ENCODE assay signal across 20 cellular contexts in genomic region chr1:157400766-157401165, GRCh38.
A peak's percentile ranks its signal among the peaks of the same experiment; 100 is the strongest.
DNase-seq lines count a peak whose midpoint lies in the region; ATAC-seq and TF ChIP-seq lines count a peak whose summit lies in the region.
"Had no signal": no experiment of that assay in that cellular context is flagged by ENCODE, and none has a peak within 500 bp of the region (broad histone marks: within the 10 kb centered on the region; RNA-seq: fewer than 3 reads in every experiment).

No MANE protein-coding gene starts in this region.

- H3K79me1 ChIP-seq in neuronal stem cell (ENCODE audit: low read depth, low read length): no peaks in the 10 kb centered on the region

- H2AFZ ChIP-seq in neuronal stem cell (ENCODE audit: low read length): no peak overlapping the region

- POLR2A ChIA-PET in MCF 10A (lab: Yijun Ruan, JAX): interaction anchor here (0.5 to 1.5 kb wide), 2 partner anchors 16 to 282 kb away, joined by 3 read pairs; no protein-coding TSS in a partner anchor

- ATAC-seq in foreskin keratinocyte (peak; percentile 18), HG03135 (IDR thresholded peaks at IDR 0.05; ENCODE audit: unreplicated experiment) (no peak), HG03520 (IDR thresholded peaks at IDR 0.05; ENCODE audit: unreplicated experiment) (no peak), GM19463 (IDR thresholded peaks at IDR 0.05; ENCODE audit: unreplicated experiment) (no peak)

- H3K27ac ChIP-seq in breast epithelium: no peak overlapping the region
- no peak overlapping the region for H3K27ac ChIP-seq in foreskin keratinocyte
- no peak overlapping the region for H3K27ac ChIP-seq in neuronal stem cell (replicated peaks; ENCODE audit: low read length)
- H3K27ac ChIP-seq: 22Rv1, C4-2B, Peyer's patch had no signal

- no TSS peak for BruUV-seq in MCF 10A (replicated peaks; lab: Mats Ljungman, UMichigan)

- no peaks in the 10 kb centered on the region for H3K27me3 ChIP-seq in breast epithelium
- H3K27me3 ChIP-seq in foreskin keratinocyte: no peaks in the 10 kb centered on the region
- H3K27me3 ChIP-seq in neuronal stem cell (ENCODE audit: control insufficient read depth in 3 of 3, insufficient read depth in 3 of 3, low read depth in 1 of 3, low read length in 3 of 3): no peaks in the 10 kb centered on the region
- H3K27me3 ChIP-seq: Peyer's patch had no signal

- no peak overlapping the region for H2BK12ac ChIP-seq in neuronal stem cell (ENCODE audit: low read length)

- H2BK15ac ChIP-seq in neuronal stem cell (ENCODE audit: low read length): no peak overlapping the region

- no peak overlapping the region for H3K23ac ChIP-seq in neuronal stem cell (ENCODE audit: low read depth, low read length, poor library complexity)

- no peak overlapping the region for H4K91ac ChIP-seq in neuronal stem cell (ENCODE audit: low read depth, low read length, poor library complexity)

- H3K27me3 Mint-ChIP-seq in MCF 10A (ENCODE audit: insufficient read depth, unreplicated experiment): no peaks in the 10 kb centered on the region

- H3K9me3 ChIP-seq in breast epithelium (no peaks in the 10 kb centered on the region), neuronal stem cell (replicated peaks in 1 of 2; ENCODE audit: control insufficient read depth in 2 of 2, insufficient read depth in 1 of 2, low read depth in 1 of 2, low read length in 2 of 2) (no peaks in the 10 kb centered on the region)
- H3K9me3 ChIP-seq: Peyer's patch had no signal

- H3K36me3 Mint-ChIP-seq in MCF 10A (ENCODE audit: insufficient read depth, unreplicated experiment): no peaks in the 10 kb centered on the region

- no peak overlapping the region for H3K9ac ChIP-seq in neuronal stem cell (ENCODE audit: low read depth, low read length, poor library complexity)

- H3K4me1 Mint-ChIP-seq in MCF 10A (ENCODE audit: insufficient read depth, unreplicated experiment): peaks cover 29% of the 10 kb centered on the region

- H3K4me2 ChIP-seq in neuronal stem cell (ENCODE audit: insufficient read depth, low read length, poor library complexity, severe bottlenecking): no peak overlapping the region

- H4K8ac ChIP-seq in neuronal stem cell (ENCODE audit: low read depth, low read length): no peak overlapping the region

- no peak overlapping the region for H2BK120ac ChIP-seq in neuronal stem cell (ENCODE audit: low read depth, low read length)

- H3K36me3 ChIP-seq in breast epithelium (no peaks in the 10 kb centered on the region), neuronal stem cell (replicated peaks in 1 of 2; ENCODE audit: control insufficient read depth in 2 of 2, insufficient read depth in 2 of 2, low read length in 2 of 2) (no peaks in the 10 kb centered on the region)
- H3K36me3 ChIP-seq: Peyer's patch had no signal

- intact Hi-C loops in MCF 10A (cut with micrococcal nuclease): no loop called here
- intact Hi-C loops in breast epithelium (cut with DNase I; ENCODE audit: low total_unique reads): no loop called here

- H3K18ac ChIP-seq in neuronal stem cell (ENCODE audit: low read length): peak overlapping the region; percentile 57

- TF ChIP-seq CTCF in MCF 10A (IDR thresholded peaks at IDR 0.05; ENCODE audit: unreplicated experiment) (no peak), breast epithelium (IDR thresholded peaks at IDR 0.05) (no peak), foreskin keratinocyte (conservative IDR thresholded peaks at IDR 0.05) (no peak)

- CTCF ChIA-PET in MCF 10A (lab: Yijun Ruan, JAX): interaction anchor here (0.6 to 1.8 kb wide), 7 partner anchors 9 to 244 kb away, joined by 3 to 5 read pairs (median 3); no protein-coding TSS in a partner anchor

- no peak for TF ChIP-seq POLR2A in breast epithelium (IDR thresholded peaks at IDR 0.05)

- no CpG with 5 or more reads among the region's 6 CpGs for WGBS in neuronal stem cell (ENCODE audit: extremely low coverage in 2 of 2, insufficient read length in 2 of 2, insufficient replicate concordance in 1 of 2), 2 donors

- H3K4me3 Mint-ChIP-seq in MCF 10A (ENCODE audit: unreplicated experiment): no peak overlapping the region

- H3K9me3 Mint-ChIP-seq in MCF 10A (ENCODE audit: unreplicated experiment): no peaks in the 10 kb centered on the region

- H2AK5ac ChIP-seq in neuronal stem cell (ENCODE audit: low read depth, low read length): no peak overlapping the region

- H3K27ac Mint-ChIP-seq in MCF 10A (ENCODE audit: low read depth, unreplicated experiment): peak overlapping the region; percentile 65

- no peak overlapping the region for H3K4ac ChIP-seq in neuronal stem cell (ENCODE audit: low read length)

- peak overlapping the region; percentile 89 for H3K14ac ChIP-seq in neuronal stem cell (ENCODE audit: low read length)

- H3K4me3 ChIP-seq in breast epithelium: no peak overlapping the region
- no peak overlapping the region for H3K4me3 ChIP-seq in neuronal stem cell (ENCODE audit: low read length in 2 of 2)
- H3K4me3 ChIP-seq: Peyer's patch had no signal

- no peak overlapping the region for H2BK5ac ChIP-seq in neuronal stem cell (ENCODE audit: low read length)

- no peaks in the 10 kb centered on the region for H3K4me1 ChIP-seq in breast epithelium
- H3K4me1 ChIP-seq in foreskin keratinocyte: no peaks in the 10 kb centered on the region
- no peaks in the 10 kb centered on the region for H3K4me1 ChIP-seq in neuronal stem cell (ENCODE audit: control insufficient read depth in 2 of 2, insufficient read depth in 1 of 2, low read depth in 1 of 2, low read length in 2 of 2)
- H3K4me1 ChIP-seq: Peyer's patch had no signal

- DNase-seq in MCF 10A (ENCODE audit: unreplicated experiment) (no peak), breast epithelium (ENCODE audit: low spot score in 2 of 2) (no peak), foreskin keratinocyte (no peak), neuronal stem cell (ENCODE audit: low spot score) (no peak), anterior cingulate cortex (lab: John Stamatoyannopoulos, UW) (no peak)
- DNase-seq: AML-193, DMS 273 treated with DMSO at 0.1 percent for 48 hours, GOT3, IMR-90, NCI-H1048, NCI-H1436, NCI-H1930, NCI-H345, NCI-H69, Peyer's patch had no signal
